Comparison of ENCODE assay signal across 26 cellular contexts in genomic region chr7:395643-396042, GRCh38.
DNase-seq lines count a peak whose midpoint lies in the region; ATAC-seq, FAIRE-seq and TF ChIP-seq lines count a peak whose summit lies in the region.
"Had no signal": no experiment of that assay in that cellular context is flagged by ENCODE, and none has a peak within 500 bp of the region (broad histone marks: within the 10 kb centered on the region; RNA-seq: fewer than 3 reads in every experiment).

No MANE protein-coding gene starts in this region.

- no peak overlapping the region for H3K9ac ChIP-seq in K562 (ENCODE audit: insufficient read depth in 1 of 2, low read depth in 2 of 2, low read length in 2 of 2)
- H3K9ac ChIP-seq: BLaER1 had no signal

- no TSS peak for BruUV-seq in K562 (replicated peaks; lab: Mats Ljungman, UMichigan)

- peaks cover 30% of the 10 kb centered on the region for H3K27me3 Mint-ChIP-seq in WTC11 (ENCODE audit: low read depth)
- H3K27me3 Mint-ChIP-seq: CD4-positive, CD25-positive, alpha-beta regulatory T cell had no signal

- H3K9me1 ChIP-seq in K562 (ENCODE audit: control insufficient read depth, insufficient read depth, low read length): no peaks in the 10 kb centered on the region

- H3K27me3 ChIP-seq in K562 (ENCODE audit: control insufficient read depth in 2 of 2, insufficient read depth in 2 of 2, low read length in 2 of 2) (peaks cover 0 to 22% of the 10 kb centered on the region in 2 experiments; a peak in 2 of 5 replicates), left lung (no peaks in the 10 kb centered on the region)
- H3K27me3 ChIP-seq: BE2C, BLaER1 had no signal

- no peak for TF ChIP-seq RAD21 in K562 (CRISPR knock-in tag; conservative IDR thresholded peaks at IDR 0.05 in 1 of 2, IDR thresholded peaks at IDR 0.05 in 1 of 2)

- no peak overlapping the region for H3K27ac Mint-ChIP-seq in WTC11
- H3K27ac Mint-ChIP-seq: CD14-positive monocyte; CD4-positive, alpha-beta memory T cell; CD4-positive, CD25-positive, alpha-beta regulatory T cell; CD8-positive, alpha-beta memory T cell had no signal

- H3K4me3 Mint-ChIP-seq in WTC11: no peak overlapping the region
- H3K4me3 Mint-ChIP-seq: CD14-positive monocyte; CD4-positive, alpha-beta memory T cell; CD4-positive, CD25-positive, alpha-beta regulatory T cell; CD8-positive, alpha-beta memory T cell had no signal

- no peak overlapping the region for H2AFZ ChIP-seq in K562 (ENCODE audit: low read depth, low read length)

- peaks cover 49% of the 10 kb centered on the region for H3K36me3 Mint-ChIP-seq in WTC11
- H3K36me3 Mint-ChIP-seq: CD14-positive monocyte; CD4-positive, CD25-positive, alpha-beta regulatory T cell had no signal

- H3K4me1 ChIP-seq in HEK293 (ENCODE audit: control insufficient read depth, insufficient read depth, low read length) (no peaks in the 10 kb centered on the region), K562 (replicated peaks in 1 of 2; ENCODE audit: control insufficient read depth in 2 of 2, insufficient read depth in 2 of 2, low read length in 2 of 2) (peaks cover 3 to 15% of the 10 kb centered on the region in 2 experiments; a peak in 3 of 5 replicates), left lung (no peaks in the 10 kb centered on the region)
- H3K4me1 ChIP-seq: BE2C had no signal

- CTCF ChIA-PET in HEK293 (lab: Yijun Ruan, JAX): no interaction called here
- CTCF ChIA-PET in WTC11 (lab: Charles Lee): no interaction called here
- CTCF ChIA-PET in K562 (lab: Yijun Ruan, JAX; ENCODE audit: low intra/inter-chr PET ratio): no interaction called here

- H3K4me3 ChIP-seq in HEK293 (ENCODE audit: low read depth, low read length): no peak overlapping the region
- H3K4me3 ChIP-seq in K562: no peak overlapping the region
- H3K4me3 ChIP-seq in left lung: no peak overlapping the region
- H3K4me3 ChIP-seq: BLaER1 had no signal

- no peak overlapping the region for H3K27ac ChIP-seq in HEK293 (ENCODE audit: extremely low read depth, low read depth, low read length)
- H3K27ac ChIP-seq in K562 (ENCODE audit: extremely low read depth, low read depth, low read length): no peak overlapping the region
- H3K27ac ChIP-seq in left lung: no peak overlapping the region
- H3K27ac ChIP-seq: BLaER1 had no signal

- peaks cover 70% of the 10 kb centered on the region for H3K9me3 Mint-ChIP-seq in WTC11

- FAIRE-seq in K562 (lab: Jason Lieb, UNC): no peak
- FAIRE-seq: A204.1, GM12891, GM19239 had no signal

- H3K4me2 ChIP-seq in K562 (ENCODE audit: insufficient read depth, low read length): no peak overlapping the region
- H3K4me2 ChIP-seq: BLaER1 had no signal

- no peak for TF ChIP-seq POLR2A in K562 (conservative IDR thresholded peaks at IDR 0.05)

- H3K4me1 Mint-ChIP-seq in WTC11: no peaks in the 10 kb centered on the region
- H3K4me1 Mint-ChIP-seq: CD14-positive monocyte; CD4-positive, alpha-beta memory T cell; CD4-positive, CD25-positive, alpha-beta regulatory T cell; CD8-positive, alpha-beta memory T cell had no signal

- TF ChIP-seq EP300 in K562 (IDR thresholded peaks at IDR 0.05; ENCODE audit: low read length): no peak

- intact Hi-C loops in K562 (cut with micrococcal nuclease) (no loop called here), left lung (cut with DNase I) (no loop called here)

- no peaks in the 10 kb centered on the region for H4K20me1 ChIP-seq in K562 (replicated peaks; ENCODE audit: control insufficient read depth, insufficient read depth, low read length)
- H4K20me1 ChIP-seq: BLaER1 had no signal

- H3K9me3 ChIP-seq in HEK293 (ENCODE audit: control insufficient read depth, insufficient read depth, low read depth, low read length) (no peaks in the 10 kb centered on the region; the same call in 1 of the 2 replicates), K562 (replicated peaks; ENCODE audit: control insufficient read depth, insufficient read depth, low read depth, low read length) (peaks cover 3% of the 10 kb centered on the region), left lung (peaks cover 0 to 47% of the 10 kb centered on the region in 2 donors)
- H3K9me3 ChIP-seq: BE2C had no signal

- H3K36me3 ChIP-seq in HEK293 (ENCODE audit: control insufficient read depth in 2 of 2, insufficient read depth in 1 of 2, low read length in 2 of 2) (no peaks in the 10 kb centered on the region), K562 (ENCODE audit: control insufficient read depth, insufficient read depth, low read length) (no peaks in the 10 kb centered on the region), left lung (no peaks in the 10 kb centered on the region)
- H3K36me3 ChIP-seq: BE2C had no signal

- no peak for DNase-seq in WTC11 (ENCODE audit: low spot score)
- DNase-seq in K562 (ENCODE audit: extremely low read depth in 1 of 4, low spot score in 3 of 4): no peak
- no peak for DNase-seq in NCI-H1694 treated with DMSO at 0.1 percent for 48 hours (lab: John Stamatoyannopoulos, UW)
- DNase-seq in left lung: no peak
- DNase-seq: 8988T; ACHN; BE2C; C1 segment of cervical spinal cord; CD4-positive, alpha-beta memory T cell; CD4-positive, CD25-positive, alpha-beta regulatory T cell; CD8-positive, alpha-beta memory T cell; COR-L47; DMS 273 treated with DMSO at 0.1 percent for 48 hours; DMS153; DMS53; DMS79; DND-41; EL; GDM1 had no signal

- in situ Hi-C loops in K562 (cut with MboI): no loop called here

- TF ChIP-seq CTCF in HEK293 (tag by site-specific recombination; IDR thresholded peaks at IDR 0.05) (no peak), WTC11 (IDR thresholded peaks at IDR 0.05) (no peak), K562 (IDR thresholded peaks at IDR 0.05 in 2 of 3, conservative IDR thresholded peaks at IDR 0.05 in 1 of 3; ENCODE audit: insufficient read depth in 2 of 3, low read depth in 1 of 3, low read length in 3 of 3) (no peak), left lung (IDR thresholded peaks at IDR 0.05) (no peak)

- ATAC-seq in WTC11: no peak
- no peak for ATAC-seq in K562
- no peak for ATAC-seq in HG02981 (IDR thresholded peaks at IDR 0.05; ENCODE audit: unreplicated experiment)
- no peak for ATAC-seq in left lung

- POLR2A ChIA-PET in HEK293 (lab: Yijun Ruan, JAX) (no interaction called here), WTC11 (lab: Charles Lee) (no interaction called here), K562 (lab: Yijun Ruan, JAX) (no interaction called here)

- H3K79me2 ChIP-seq in K562 (ENCODE audit: control insufficient read depth, insufficient read depth, low read length): no peaks in the 10 kb centered on the region

TF ChIP-seq in HEK293, 187 proteins besides CTCF, POLR2A, EP300 and RAD21 (continues in another document):
- TF ChIP-seq ZNF658 (tag by site-specific recombination; IDR thresholded peaks at IDR 0.05) (no peak), ZNF558 (tag by site-specific recombination; IDR thresholded peaks at IDR 0.05) (no peak), ZNF548 (tag by site-specific recombination; IDR thresholded peaks at IDR 0.05) (no peak), ZNF692 (tag by site-specific recombination; IDR thresholded peaks at IDR 0.05) (no peak), SETDB1 (IDR thresholded peaks at IDR 0.05; ENCODE audit: insufficient read length, low read length) (peak; percentile 60)

TF ChIP-seq in WTC11, 78 proteins besides CTCF, POLR2A, EP300 and RAD21:
- TF ChIP-seq GTF2I (CRISPR knock-in tag; conservative IDR thresholded peaks at IDR 0.05): no peak
- peak; percentile 95 for TF ChIP-seq ZNF317 (CRISPR knock-in tag; IDR thresholded peaks at IDR 0.05; ENCODE audit: borderline replicate concordance, low read depth)

TF ChIP-seq in K562, 482 proteins besides CTCF, POLR2A, EP300 and RAD21 (continues in another document):
- TF ChIP-seq PHTF2 (CRISPR knock-in tag; IDR thresholded peaks at IDR 0.05) (no peak), PHF20 (IDR thresholded peaks at IDR 0.05; ENCODE audit: partially characterized antibody) (no peak), CREB3L1 (IDR thresholded peaks at IDR 0.05; ENCODE audit: borderline replicate concordance, low read depth) (no peak), CBX5 (IDR thresholded peaks at IDR 0.05; ENCODE audit: borderline replicate concordance, low read depth) (peak; percentile 66; the same call in 1 of the 2 replicates), CBX3 (IDR thresholded peaks at IDR 0.05; ENCODE audit: borderline replicate concordance in 1 of 2, low read length in 2 of 2) (peak in 1 of 2 experiments; percentile 86; a peak in 2 of 3 replicates), JUN (IDR thresholded peaks at IDR 0.05; ENCODE audit: borderline replicate concordance, low read depth, low read length) (no peak), JUN (CRISPR knock-in tag; IDR thresholded peaks at IDR 0.05; ENCODE audit: borderline replicate concordance) (no peak)

Comparison
In these comparisons a context has a peak if more than half of its experiments do, and no peak if none do; other contexts are left out.
1. Of the 44 proteins assayed by ChIP-seq in both K562 and HEK293: peak only in K562: TRIM28; only in HEK293: SETDB1; in both: none; in neither: 42.